In the genomic region with DNA sequence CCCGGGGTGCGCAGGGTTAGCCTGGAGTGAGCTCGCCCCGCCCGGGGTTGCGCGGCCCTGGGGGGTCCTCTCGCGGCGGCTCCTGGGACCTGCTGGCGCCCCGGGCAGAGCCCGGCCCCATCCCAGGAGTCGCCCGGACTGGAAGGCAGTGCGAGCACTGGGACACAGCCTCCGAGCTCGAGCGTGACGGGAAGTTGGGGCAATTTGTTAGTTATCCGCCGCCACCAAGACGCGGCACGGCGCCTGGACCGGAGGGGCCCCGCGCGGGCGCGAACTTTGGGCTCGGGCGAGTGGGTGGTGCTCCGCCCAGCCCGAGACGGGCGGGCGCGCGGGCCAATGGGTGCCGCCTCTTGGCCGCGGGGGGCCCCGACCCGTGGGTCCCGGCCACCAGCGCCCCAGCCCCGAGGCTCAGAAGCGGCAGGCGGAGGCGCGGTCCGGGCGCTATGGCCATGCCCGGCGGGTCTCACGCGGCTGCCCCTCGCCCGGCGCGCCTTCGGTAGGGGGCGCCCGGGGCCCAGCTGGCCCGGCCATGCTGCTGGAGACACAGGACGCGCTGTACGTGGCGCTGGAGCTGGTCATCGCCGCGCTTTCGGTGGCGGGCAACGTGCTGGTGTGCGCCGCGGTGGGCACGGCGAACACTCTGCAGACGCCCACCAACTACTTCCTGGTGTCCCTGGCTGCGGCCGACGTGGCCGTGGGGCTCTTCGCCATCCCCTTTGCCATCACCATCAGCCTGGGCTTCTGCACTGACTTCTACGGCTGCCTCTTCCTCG, we compare ENCODE assay signal across 8 cellular contexts. TPM values are rescaled to one million over a fixed set of nuclear protein-coding genes. Genes with fewer than 3 reads are reported as not detected.
DNase-seq lines count a peak whose midpoint lies in the region; ATAC-seq and TF ChIP-seq lines count a peak whose summit lies in the region.

A gene (plus strand): TSS at position 411 of the 773 bp plus-strand sequence. CDS start 119 bp downstream, at position 530.

- peaks cover 34% of the 10 kb centered on the region for H3K27me3 ChIP-seq in H7 (ENCODE audit: control insufficient read depth, insufficient read depth, low read length)
- no peaks in the 10 kb centered on the region for H3K27me3 ChIP-seq in esophagus (ENCODE audit: control insufficient read depth in 1 of 2, insufficient read depth in 2 of 2, low read length in 2 of 2)

- peak within 1 kb of the TSS; percentile 89 to 93 for H3K27ac ChIP-seq in esophagus (ENCODE audit: low read depth in 2 of 2, low read length in 1 of 2)

- no TSS peak for BruUV-seq in Calu3 (replicated peaks; lab: Mats Ljungman, UMichigan)

- H3K27ac Mint-ChIP-seq in Calu3 (ENCODE audit: unreplicated experiment), result peak within 1 kb of the TSS; percentile 71
- H3K27ac Mint-ChIP-seq in stimulated activated naive CD8-positive, alpha-beta T cell treated with anti-CD3 and anti-CD28 coated beads, Interleukin-15, Interleukin-2, amounts not matched to agents 100 ng/mL and 50 ng/mL, for 24 hours, result peak within 1 kb of the TSS; percentile 55

- ATAC-seq in HG03520 (IDR thresholded peaks at IDR 0.05; ENCODE audit: unreplicated experiment), result no peak

- peaks cover 41% of the 10 kb centered on the region for H3K36me3 Mint-ChIP-seq in Calu3 (ENCODE audit: insufficient read depth, unreplicated experiment)
- H3K36me3 Mint-ChIP-seq in stimulated activated naive CD8-positive, alpha-beta T cell treated with anti-CD3 and anti-CD28 coated beads, Interleukin-15, Interleukin-2, amounts not matched to agents 100 ng/mL and 50 ng/mL, for 24 hours (ENCODE audit: low read depth), result no peaks in the 10 kb centered on the region

- peak within 1 kb of the TSS; percentile 62 for H3K4me3 ChIP-seq in H7 (ENCODE audit: insufficient read depth, low read depth, low read length)
- peak within 1 kb of the TSS; percentile 46 to 64 for H3K4me3 ChIP-seq in esophagus (ENCODE audit: low read depth in 1 of 2, low read length in 2 of 2)

- H3K4me3 Mint-ChIP-seq in Calu3 (ENCODE audit: low read depth, unreplicated experiment), result peak within 1 kb of the TSS; percentile 75
- peak within 1 kb of the TSS; percentile 75 for H3K4me3 Mint-ChIP-seq in stimulated activated naive CD8-positive, alpha-beta T cell treated with anti-CD3 and anti-CD28 coated beads, Interleukin-15, Interleukin-2, amounts not matched to agents 100 ng/mL and 50 ng/mL, for 24 hours

- 0 to 1% methylated on average over 67 to 90 of the region's 90 CpGs for WGBS in esophagus, 2 donors

- H3K36me3 ChIP-seq in H7 (replicated peaks; ENCODE audit: control insufficient read depth, insufficient read depth, low read length) (no peaks in the 10 kb centered on the region), esophagus (ENCODE audit: control insufficient read depth in 2 of 2, insufficient read depth in 2 of 2, low read length in 1 of 2) (no peaks in the 10 kb centered on the region)

- peak; percentile 43 for TF ChIP-seq CTCF in Calu3 (IDR thresholded peaks at IDR 0.05; ENCODE audit: unreplicated experiment)

- CTCF ChIA-PET in Calu3 (lab: Charles Lee), result interaction anchor here (0.6 to 3.1 kb wide), 7 partner anchors 9 to 209 kb away, joined by 3 to 34 read pairs (median 6); a partner anchor contains a TSS

- no peaks in the 10 kb centered on the region for H3K27me3 Mint-ChIP-seq in Calu3 (ENCODE audit: unreplicated experiment)
- peaks cover 48% of the 10 kb centered on the region for H3K27me3 Mint-ChIP-seq in stimulated activated naive CD8-positive, alpha-beta T cell treated with anti-CD3 and anti-CD28 coated beads, Interleukin-15, Interleukin-2, amounts not matched to agents 100 ng/mL and 50 ng/mL, for 24 hours

- H3K4me1 ChIP-seq in esophagus (ENCODE audit: control insufficient read depth in 2 of 2, insufficient read depth in 2 of 2, low read length in 1 of 2), result peaks cover 0 to 16% of the 10 kb centered on the region in 2 donors

- H3K9me3 Mint-ChIP-seq in Calu3 (ENCODE audit: low read depth, unreplicated experiment), result no peaks in the 10 kb centered on the region
- H3K9me3 Mint-ChIP-seq in stimulated activated naive CD8-positive, alpha-beta T cell treated with anti-CD3 and anti-CD28 coated beads, Interleukin-15, Interleukin-2, amounts not matched to agents 100 ng/mL and 50 ng/mL, for 24 hours, result no peaks in the 10 kb centered on the region

- peaks cover 8% of the 10 kb centered on the region for H3K4me1 Mint-ChIP-seq in Calu3 (ENCODE audit: low read depth, unreplicated experiment)
- H3K4me1 Mint-ChIP-seq in stimulated activated naive CD8-positive, alpha-beta T cell treated with anti-CD3 and anti-CD28 coated beads, Interleukin-15, Interleukin-2, amounts not matched to agents 100 ng/mL and 50 ng/mL, for 24 hours (ENCODE audit: low read depth), result peaks cover 24% of the 10 kb centered on the region

- DNase-seq in Calu3 (peak; percentile 76), H7 (peak; percentile 96), NCI-H69 (lab: John Stamatoyannopoulos, UW) (peak; percentile 65), mucosa of gallbladder (ENCODE audit: low spot score) (peak; percentile 45)
- peak; percentile 84 for DNase-seq in activated CD8-positive, alpha-beta memory T cell treated with anti-CD3 and anti-CD28 coated beads, Interleukin-2, amount 50 U/mL, for 48 hours

- H3K9me3 ChIP-seq in esophagus (ENCODE audit: control insufficient read depth in 2 of 2, insufficient read depth in 1 of 2, low read depth in 1 of 2, low read length in 1 of 2), result no peaks in the 10 kb centered on the region

- intact Hi-C loops in Calu3 (cut with micrococcal nuclease; ENCODE audit: unreplicated experiment), result loop anchor here (1.0 to 10.0 kb wide), 3 partner anchors 50 to 117 kb away; no protein-coding TSS in a partner anchor

RNA-seq across cellular contexts. Expression of the gene that starts here (rescaled TPM):
- 10.7 and 12.6 TPM in 2 replicates for total RNA-seq in Calu3 (2022)
- 3.9 and 4.6 TPM in 2 replicates for total RNA-seq in H7 (2014; rRNA removed; shearing (Covaris generic))
- polyA plus RNA-seq in esophagus, result 10 to 100 TPM in 1 of 2 donors, 1 to 10 TPM in 1; 4.4 to 11.6 TPM
- total RNA-seq in mucosa of gallbladder, result 0.72 TPM

Comparison
In these comparisons a context has a peak if more than half of its experiments do, and no peak if none do; other contexts are left out.
1. Peak in DNase-seq in mucosa of gallbladder; RNA of the gene not detected or under 1 TPM.
2. DNase-seq: peak in every context shown above with its lines; median percentile 96 in H7; 84 in activated CD8-positive, alpha-beta memory T cell treated with anti-CD3 and anti-CD28 coated beads, Interleukin-2, amount 50 U/mL, for 48 hours; 76 in Calu3; 65 in NCI-H69; 45 in mucosa of gallbladder.